Comparison of ENCODE assay signal across 1 cellular context in the genomic region with DNA sequence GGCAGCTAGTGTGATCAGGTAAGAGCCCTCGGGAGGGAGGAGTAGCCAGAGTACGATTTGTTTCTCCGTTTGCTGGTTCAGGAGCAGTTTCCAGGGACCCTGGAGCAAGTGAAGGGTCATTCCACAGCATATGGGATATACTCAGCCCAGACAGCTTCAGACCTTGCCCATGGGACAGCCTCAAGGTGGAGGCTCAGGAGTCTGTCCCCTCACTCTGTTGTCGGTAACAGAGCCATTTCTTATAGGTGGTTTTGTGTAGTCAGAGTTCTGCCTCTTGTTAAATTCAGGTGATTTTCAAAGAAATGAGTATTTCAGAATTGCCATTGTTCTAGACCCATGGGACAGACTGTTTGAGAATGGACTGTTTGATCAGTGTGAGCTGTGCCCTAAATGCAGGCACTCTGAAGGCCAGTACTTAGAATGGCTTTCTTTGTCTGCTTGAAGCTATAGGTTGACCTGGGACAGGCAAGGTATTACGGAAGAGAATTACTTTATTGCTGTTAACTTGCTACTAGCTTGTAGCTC.
A peak's percentile ranks its signal among the peaks of the same experiment; 100 is the strongest.
TF ChIP-seq lines count a peak whose summit lies in the region.

No MANE protein-coding gene starts in this region.

TF ChIP-seq in HepG2, 621 proteins besides CTCF, POLR2A, EP300 and RAD21 (continues in another document):
- TF ChIP-seq GATAD1 (CRISPR knock-in tag; IDR thresholded peaks at IDR 0.05) (peak; percentile 23; the same call in 1 of the 2 replicates), LCORL (IDR thresholded peaks at IDR 0.05) (no peak), LCORL (CRISPR knock-in tag; IDR thresholded peaks at IDR 0.05) (0 out of 2 replicates have a peak, but pooled peaks have one; percentile 55), HES4 (CRISPR knock-in tag; IDR thresholded peaks at IDR 0.05; ENCODE audit: borderline replicate concordance) (no peak), HNF4A (CRISPR knock-in tag; IDR thresholded peaks at IDR 0.05) (peak; percentile 73), ZNF577 (CRISPR knock-in tag; IDR thresholded peaks at IDR 0.05; ENCODE audit: borderline replicate concordance, low read depth) (no peak), CEBPG (CRISPR knock-in tag; IDR thresholded peaks at IDR 0.05) (peak; percentile 63), ZNF136 (CRISPR knock-in tag; IDR thresholded peaks at IDR 0.05; ENCODE audit: low read depth) (no peak; the same call in 1 of the 2 replicates), IRF2 (CRISPR knock-in tag; IDR thresholded peaks at IDR 0.05) (peak; percentile 84), MED13 (CRISPR knock-in tag; IDR thresholded peaks at IDR 0.05) (no peak), ZNF232 (CRISPR knock-in tag; IDR thresholded peaks at IDR 0.05; ENCODE audit: borderline replicate concordance) (peak; percentile 64; the same call in 1 of the 2 replicates), ELF1 (CRISPR knock-in tag; IDR thresholded peaks at IDR 0.05) (peak; percentile 36; the same call in 1 of the 2 replicates), POLR2G (IDR thresholded peaks at IDR 0.05; ENCODE audit: low read depth, low read length) (0 out of 2 replicates have a peak, but pooled peaks have one; percentile 30), ZFP90 (CRISPR knock-in tag; IDR thresholded peaks at IDR 0.05; ENCODE audit: borderline replicate concordance) (0 out of 2 replicates have a peak, but pooled peaks have one; percentile 34), ZNF841 (CRISPR knock-in tag; IDR thresholded peaks at IDR 0.05; ENCODE audit: borderline replicate concordance) (no peak), ZKSCAN8 (CRISPR knock-in tag; IDR thresholded peaks at IDR 0.05; ENCODE audit: borderline replicate concordance) (peak; percentile 81; the same call in 1 of the 2 replicates), ZMYM2 (CRISPR knock-in tag; IDR thresholded peaks at IDR 0.05) (no peak), ZNF335 (CRISPR knock-in tag; IDR thresholded peaks at IDR 0.05) (peak; percentile 77; the same call in 1 of the 2 replicates), SIN3A (IDR thresholded peaks at IDR 0.05; ENCODE audit: borderline replicate concordance, low read depth, low read length) (no peak), ZNF614 (CRISPR knock-in tag; IDR thresholded peaks at IDR 0.05; ENCODE audit: borderline replicate concordance) (peak; percentile 82; the same call in 1 of the 2 replicates), HOXA3 (CRISPR knock-in tag; IDR thresholded peaks at IDR 0.05) (peak; percentile 52; the same call in 1 of the 2 replicates), ZNF777 (CRISPR knock-in tag; IDR thresholded peaks at IDR 0.05) (no peak), KDM6A (CRISPR knock-in tag; IDR thresholded peaks at IDR 0.05; ENCODE audit: low read depth) (peak; percentile 55), ZNF556 (CRISPR knock-in tag; IDR thresholded peaks at IDR 0.05; ENCODE audit: borderline replicate concordance) (no peak), XRCC5 (optimal IDR thresholded peaks at IDR 0.05; ENCODE audit: low read length) (peak; percentile 78)
- TF ChIP-seq, protein P1, sequence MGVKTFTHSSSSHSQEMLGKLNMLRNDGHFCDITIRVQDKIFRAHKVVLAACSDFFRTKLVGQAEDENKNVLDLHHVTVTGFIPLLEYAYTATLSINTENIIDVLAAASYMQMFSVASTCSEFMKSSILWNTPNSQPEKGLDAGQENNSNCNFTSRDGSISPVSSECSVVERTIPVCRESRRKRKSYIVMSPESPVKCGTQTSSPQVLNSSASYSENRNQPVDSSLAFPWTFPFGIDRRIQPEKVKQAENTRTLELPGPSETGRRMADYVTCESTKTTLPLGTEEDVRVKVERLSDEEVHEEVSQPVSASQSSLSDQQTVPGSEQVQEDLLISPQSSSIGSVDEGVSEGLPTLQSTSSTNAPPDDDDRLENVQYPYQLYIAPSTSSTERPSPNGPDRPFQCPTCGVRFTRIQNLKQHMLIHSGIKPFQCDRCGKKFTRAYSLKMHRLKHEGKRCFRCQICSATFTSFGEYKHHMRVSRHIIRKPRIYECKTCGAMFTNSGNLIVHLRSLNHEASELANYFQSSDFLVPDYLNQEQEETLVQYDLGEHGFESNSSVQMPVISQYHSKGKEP (CRISPR knock-in tag; IDR thresholded peaks at IDR 0.05), result 0 out of 2 replicates have a peak, but pooled peaks have one; percentile 38
- TF ChIP-seq, protein P2, sequence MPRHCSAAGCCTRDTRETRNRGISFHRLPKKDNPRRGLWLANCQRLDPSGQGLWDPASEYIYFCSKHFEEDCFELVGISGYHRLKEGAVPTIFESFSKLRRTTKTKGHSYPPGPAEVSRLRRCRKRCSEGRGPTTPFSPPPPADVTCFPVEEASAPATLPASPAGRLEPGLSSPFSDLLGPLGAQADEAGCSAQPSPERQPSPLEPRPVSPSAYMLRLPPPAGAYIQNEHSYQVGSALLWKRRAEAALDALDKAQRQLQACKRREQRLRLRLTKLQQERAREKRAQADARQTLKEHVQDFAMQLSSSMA (CRISPR knock-in tag; IDR thresholded peaks at IDR 0.05), result 0 out of 2 replicates have a peak, but pooled peaks have one; percentile 44
- TF ChIP-seq, protein P3, sequence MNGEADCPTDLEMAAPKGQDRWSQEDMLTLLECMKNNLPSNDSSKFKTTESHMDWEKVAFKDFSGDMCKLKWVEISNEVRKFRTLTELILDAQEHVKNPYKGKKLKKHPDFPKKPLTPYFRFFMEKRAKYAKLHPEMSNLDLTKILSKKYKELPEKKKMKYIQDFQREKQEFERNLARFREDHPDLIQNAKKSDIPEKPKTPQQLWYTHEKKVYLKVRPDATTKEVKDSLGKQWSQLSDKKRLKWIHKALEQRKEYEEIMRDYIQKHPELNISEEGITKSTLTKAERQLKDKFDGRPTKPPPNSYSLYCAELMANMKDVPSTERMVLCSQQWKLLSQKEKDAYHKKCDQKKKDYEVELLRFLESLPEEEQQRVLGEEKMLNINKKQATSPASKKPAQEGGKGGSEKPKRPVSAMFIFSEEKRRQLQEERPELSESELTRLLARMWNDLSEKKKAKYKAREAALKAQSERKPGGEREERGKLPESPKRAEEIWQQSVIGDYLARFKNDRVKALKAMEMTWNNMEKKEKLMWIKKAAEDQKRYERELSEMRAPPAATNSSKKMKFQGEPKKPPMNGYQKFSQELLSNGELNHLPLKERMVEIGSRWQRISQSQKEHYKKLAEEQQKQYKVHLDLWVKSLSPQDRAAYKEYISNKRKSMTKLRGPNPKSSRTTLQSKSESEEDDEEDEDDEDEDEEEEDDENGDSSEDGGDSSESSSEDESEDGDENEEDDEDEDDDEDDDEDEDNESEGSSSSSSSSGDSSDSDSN (CRISPR knock-in tag; IDR thresholded peaks at IDR 0.05), result peak; percentile 48; the same call in 1 of the 2 replicates
- TF ChIP-seq, protein P4, sequence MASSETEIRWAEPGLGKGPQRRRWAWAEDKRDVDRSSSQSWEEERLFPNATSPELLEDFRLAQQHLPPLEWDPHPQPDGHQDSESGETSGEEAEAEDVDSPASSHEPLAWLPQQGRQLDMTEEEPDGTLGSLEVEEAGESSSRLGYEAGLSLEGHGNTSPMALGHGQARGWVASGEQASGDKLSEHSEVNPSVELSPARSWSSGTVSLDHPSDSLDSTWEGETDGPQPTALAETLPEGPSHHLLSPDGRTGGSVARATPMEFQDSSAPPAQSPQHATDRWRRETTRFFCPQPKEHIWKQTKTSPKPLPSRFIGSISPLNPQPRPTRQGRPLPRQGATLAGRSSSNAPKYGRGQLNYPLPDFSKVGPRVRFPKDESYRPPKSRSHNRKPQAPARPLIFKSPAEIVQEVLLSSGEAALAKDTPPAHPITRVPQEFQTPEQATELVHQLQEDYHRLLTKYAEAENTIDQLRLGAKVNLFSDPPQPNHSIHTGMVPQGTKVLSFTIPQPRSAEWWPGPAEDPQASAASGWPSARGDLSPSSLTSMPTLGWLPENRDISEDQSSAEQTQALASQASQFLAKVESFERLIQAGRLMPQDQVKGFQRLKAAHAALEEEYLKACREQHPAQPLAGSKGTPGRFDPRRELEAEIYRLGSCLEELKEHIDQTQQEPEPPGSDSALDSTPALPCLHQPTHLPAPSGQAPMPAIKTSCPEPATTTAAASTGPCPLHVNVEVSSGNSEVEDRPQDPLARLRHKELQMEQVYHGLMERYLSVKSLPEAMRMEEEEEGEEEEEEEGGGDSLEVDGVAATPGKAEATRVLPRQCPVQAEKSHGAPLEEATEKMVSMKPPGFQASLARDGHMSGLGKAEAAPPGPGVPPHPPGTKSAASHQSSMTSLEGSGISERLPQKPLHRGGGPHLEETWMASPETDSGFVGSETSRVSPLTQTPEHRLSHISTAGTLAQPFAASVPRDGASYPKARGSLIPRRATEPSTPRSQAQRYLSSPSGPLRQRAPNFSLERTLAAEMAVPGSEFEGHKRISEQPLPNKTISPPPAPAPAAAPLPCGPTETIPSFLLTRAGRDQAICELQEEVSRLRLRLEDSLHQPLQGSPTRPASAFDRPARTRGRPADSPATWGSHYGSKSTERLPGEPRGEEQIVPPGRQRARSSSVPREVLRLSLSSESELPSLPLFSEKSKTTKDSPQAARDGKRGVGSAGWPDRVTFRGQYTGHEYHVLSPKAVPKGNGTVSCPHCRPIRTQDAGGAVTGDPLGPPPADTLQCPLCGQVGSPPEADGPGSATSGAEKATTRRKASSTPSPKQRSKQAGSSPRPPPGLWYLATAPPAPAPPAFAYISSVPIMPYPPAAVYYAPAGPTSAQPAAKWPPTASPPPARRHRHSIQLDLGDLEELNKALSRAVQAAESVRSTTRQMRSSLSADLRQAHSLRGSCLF (CRISPR knock-in tag; IDR thresholded peaks at IDR 0.05; ENCODE audit: borderline replicate concordance), result no peak
- TF ChIP-seq, protein P5, sequence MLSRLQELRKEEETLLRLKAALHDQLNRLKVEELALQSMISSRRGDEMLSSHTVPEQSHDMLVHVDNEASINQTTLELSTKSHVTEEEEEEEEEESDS (CRISPR knock-in tag; IDR thresholded peaks at IDR 0.05; ENCODE audit: borderline replicate concordance), result no peak
- TF ChIP-seq, protein P6, sequence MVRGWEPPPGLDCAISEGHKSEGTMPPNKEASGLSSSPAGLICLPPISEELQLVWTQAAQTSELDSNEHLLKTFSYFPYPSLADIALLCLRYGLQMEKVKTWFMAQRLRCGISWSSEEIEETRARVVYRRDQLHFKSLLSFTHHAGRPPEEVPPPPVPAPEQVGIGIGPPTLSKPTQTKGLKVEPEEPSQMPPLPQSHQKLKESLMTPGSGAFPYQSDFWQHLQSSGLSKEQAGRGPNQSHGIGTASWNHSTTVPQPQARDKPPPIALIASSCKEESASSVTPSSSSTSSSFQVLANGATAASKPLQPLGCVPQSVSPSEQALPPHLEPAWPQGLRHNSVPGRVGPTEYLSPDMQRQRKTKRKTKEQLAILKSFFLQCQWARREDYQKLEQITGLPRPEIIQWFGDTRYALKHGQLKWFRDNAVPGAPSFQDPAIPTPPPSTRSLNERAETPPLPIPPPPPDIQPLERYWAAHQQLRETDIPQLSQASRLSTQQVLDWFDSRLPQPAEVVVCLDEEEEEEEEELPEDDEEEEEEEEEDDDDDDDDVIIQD (CRISPR knock-in tag; IDR thresholded peaks at IDR 0.05; ENCODE audit: low read depth), result peak; percentile 86; the same call in 1 of the 2 replicates
- TF ChIP-seq, protein P7, sequence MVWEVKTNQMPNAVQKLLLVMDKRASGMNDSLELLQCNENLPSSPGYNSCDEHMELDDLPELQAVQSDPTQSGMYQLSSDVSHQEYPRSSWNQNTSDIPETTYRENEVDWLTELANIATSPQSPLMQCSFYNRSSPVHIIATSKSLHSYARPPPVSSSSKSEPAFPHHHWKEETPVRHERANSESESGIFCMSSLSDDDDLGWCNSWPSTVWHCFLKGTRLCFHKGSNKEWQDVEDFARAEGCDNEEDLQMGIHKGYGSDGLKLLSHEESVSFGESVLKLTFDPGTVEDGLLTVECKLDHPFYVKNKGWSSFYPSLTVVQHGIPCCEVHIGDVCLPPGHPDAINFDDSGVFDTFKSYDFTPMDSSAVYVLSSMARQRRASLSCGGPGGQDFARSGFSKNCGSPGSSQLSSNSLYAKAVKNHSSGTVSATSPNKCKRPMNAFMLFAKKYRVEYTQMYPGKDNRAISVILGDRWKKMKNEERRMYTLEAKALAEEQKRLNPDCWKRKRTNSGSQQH (CRISPR knock-in tag; IDR thresholded peaks at IDR 0.05; ENCODE audit: low read depth), result 0 out of 2 replicates have a peak, but pooled peaks have one; percentile 34
- TF ChIP-seq, protein P8, sequence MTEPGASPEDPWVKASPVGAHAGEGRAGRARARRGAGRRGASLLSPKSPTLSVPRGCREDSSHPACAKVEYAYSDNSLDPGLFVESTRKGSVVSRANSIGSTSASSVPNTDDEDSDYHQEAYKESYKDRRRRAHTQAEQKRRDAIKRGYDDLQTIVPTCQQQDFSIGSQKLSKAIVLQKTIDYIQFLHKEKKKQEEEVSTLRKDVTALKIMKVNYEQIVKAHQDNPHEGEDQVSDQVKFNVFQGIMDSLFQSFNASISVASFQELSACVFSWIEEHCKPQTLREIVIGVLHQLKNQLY (CRISPR knock-in tag; IDR thresholded peaks at IDR 0.05), result 0 out of 2 replicates have a peak, but pooled peaks have one; percentile 40
- TF ChIP-seq, protein P9, sequence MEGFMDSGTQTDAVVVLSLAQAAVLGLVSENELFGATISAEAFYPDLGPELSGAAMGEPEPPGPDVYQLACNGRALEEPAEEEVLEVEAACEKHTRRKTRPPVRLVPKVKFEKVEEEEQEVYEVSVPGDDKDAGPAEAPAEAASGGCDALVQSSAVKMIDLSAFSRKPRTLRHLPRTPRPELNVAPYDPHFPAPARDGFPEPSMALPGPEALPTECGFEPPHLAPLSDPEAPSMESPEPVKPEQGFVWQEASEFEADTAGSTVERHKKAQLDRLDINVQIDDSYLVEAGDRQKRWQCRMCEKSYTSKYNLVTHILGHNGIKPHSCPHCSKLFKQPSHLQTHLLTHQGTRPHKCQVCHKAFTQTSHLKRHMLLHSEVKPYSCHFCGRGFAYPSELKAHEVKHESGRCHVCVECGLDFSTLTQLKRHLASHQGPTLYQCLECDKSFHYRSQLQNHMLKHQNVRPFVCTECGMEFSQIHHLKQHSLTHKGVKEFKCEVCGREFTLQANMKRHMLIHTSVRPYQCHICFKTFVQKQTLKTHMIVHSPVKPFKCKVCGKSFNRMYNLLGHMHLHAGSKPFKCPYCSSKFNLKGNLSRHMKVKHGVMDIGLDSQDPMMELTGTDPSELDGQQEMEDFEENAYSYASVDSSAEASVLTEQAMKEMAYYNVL (CRISPR knock-in tag; IDR thresholded peaks at IDR 0.05; ENCODE audit: borderline replicate concordance), result peak; percentile 60
- TF ChIP-seq, protein P10, sequence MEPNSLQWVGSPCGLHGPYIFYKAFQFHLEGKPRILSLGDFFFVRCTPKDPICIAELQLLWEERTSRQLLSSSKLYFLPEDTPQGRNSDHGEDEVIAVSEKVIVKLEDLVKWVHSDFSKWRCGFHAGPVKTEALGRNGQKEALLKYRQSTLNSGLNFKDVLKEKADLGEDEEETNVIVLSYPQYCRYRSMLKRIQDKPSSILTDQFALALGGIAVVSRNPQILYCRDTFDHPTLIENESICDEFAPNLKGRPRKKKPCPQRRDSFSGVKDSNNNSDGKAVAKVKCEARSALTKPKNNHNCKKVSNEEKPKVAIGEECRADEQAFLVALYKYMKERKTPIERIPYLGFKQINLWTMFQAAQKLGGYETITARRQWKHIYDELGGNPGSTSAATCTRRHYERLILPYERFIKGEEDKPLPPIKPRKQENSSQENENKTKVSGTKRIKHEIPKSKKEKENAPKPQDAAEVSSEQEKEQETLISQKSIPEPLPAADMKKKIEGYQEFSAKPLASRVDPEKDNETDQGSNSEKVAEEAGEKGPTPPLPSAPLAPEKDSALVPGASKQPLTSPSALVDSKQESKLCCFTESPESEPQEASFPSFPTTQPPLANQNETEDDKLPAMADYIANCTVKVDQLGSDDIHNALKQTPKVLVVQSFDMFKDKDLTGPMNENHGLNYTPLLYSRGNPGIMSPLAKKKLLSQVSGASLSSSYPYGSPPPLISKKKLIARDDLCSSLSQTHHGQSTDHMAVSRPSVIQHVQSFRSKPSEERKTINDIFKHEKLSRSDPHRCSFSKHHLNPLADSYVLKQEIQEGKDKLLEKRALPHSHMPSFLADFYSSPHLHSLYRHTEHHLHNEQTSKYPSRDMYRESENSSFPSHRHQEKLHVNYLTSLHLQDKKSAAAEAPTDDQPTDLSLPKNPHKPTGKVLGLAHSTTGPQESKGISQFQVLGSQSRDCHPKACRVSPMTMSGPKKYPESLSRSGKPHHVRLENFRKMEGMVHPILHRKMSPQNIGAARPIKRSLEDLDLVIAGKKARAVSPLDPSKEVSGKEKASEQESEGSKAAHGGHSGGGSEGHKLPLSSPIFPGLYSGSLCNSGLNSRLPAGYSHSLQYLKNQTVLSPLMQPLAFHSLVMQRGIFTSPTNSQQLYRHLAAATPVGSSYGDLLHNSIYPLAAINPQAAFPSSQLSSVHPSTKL (CRISPR knock-in tag; IDR thresholded peaks at IDR 0.05), result peak; percentile 93
